In genomic region chr17:79722787-79723186, GRCh38 we compare ENCODE assay signal across 24 cellular contexts. TPM values are rescaled to one million over a fixed set of nuclear protein-coding genes. Genes with fewer than 3 reads are reported as not detected.
DNase-seq lines count a peak whose midpoint lies in the region; ATAC-seq, FAIRE-seq and TF ChIP-seq lines count a peak whose summit lies in the region.
"Had no signal": no experiment of that assay in that cellular context is flagged by ENCODE, and none has a peak within 500 bp of the region (broad histone marks: within the 10 kb centered on the region; RNA-seq: fewer than 3 reads in every experiment).

No MANE protein-coding gene starts in this region.

- H3K9me3 ChIP-seq in HepG2 (ENCODE audit: low read length) (no peaks in the 10 kb centered on the region), right lobe of liver (no peaks in the 10 kb centered on the region), GM12878 (replicated peaks; ENCODE audit: control insufficient read depth, insufficient read depth, low read length) (no peaks in the 10 kb centered on the region), H1 (ENCODE audit: insufficient read depth in 2 of 2, low read depth in 1 of 2, low read length in 1 of 2) (no peaks in the 10 kb centered on the region; a peak in 1 of 4 replicates)
- H3K9me3 ChIP-seq: A549; BE2C; BLaER1 treated with 17β-estradiol and CSF1 and Interleukin-3, amounts not matched to agents 10 nM and 100 nM had no signal

- H4K91ac ChIP-seq in H1 (replicated peaks; ENCODE audit: insufficient read length, low read length) = no peak overlapping the region

- H3K27ac ChIP-seq in HepG2 (ENCODE audit: extremely low read length, insufficient read depth, low read length) (no peak overlapping the region), right lobe of liver (no peak overlapping the region), GM12878 (ENCODE audit: control insufficient read depth, insufficient read depth) (no peak overlapping the region), H1 (ENCODE audit: low read depth, low read length) (no peak overlapping the region)
- H3K27ac ChIP-seq: A549; BLaER1 treated with 17β-estradiol and CSF1 and Interleukin-3, amounts not matched to agents 10 nM and 100 nM had no signal

- no peak for DNase-seq in HepG2 (ENCODE audit: low spot score)
- DNase-seq in right lobe of liver = no peak
- DNase-seq in GM12878 (ENCODE audit: low read depth, low spot score) = no peak
- DNase-seq in H1 (ENCODE audit: low read depth in 1 of 2, low spot score in 2 of 2) = no peak
- no peak for DNase-seq in NCI-H526 (lab: John Stamatoyannopoulos, UW)
- no peak for DNase-seq in NCI-H1694 (lab: John Stamatoyannopoulos, UW)
- DNase-seq in HPDE6-E6E7 (ENCODE audit: extremely low spot score) = no peak
- DNase-seq: 8988T; CD4-positive, alpha-beta T cell; CD8-positive, alpha-beta memory T cell; DMS 273 treated with DMSO at 0.1 percent for 48 hours; DMS79; EL; GDM1; GOT3; HCEC 1CT had no signal

- H3K18ac ChIP-seq in H1 (ENCODE audit: extremely low read depth, low read length) = no peak overlapping the region

- H3K4ac ChIP-seq in H1 (replicated peaks; ENCODE audit: insufficient read length, low read depth, low read length) = peak overlapping the region; percentile 39

- TF ChIP-seq RAD21 in HepG2 (CRISPR knock-in tag; IDR thresholded peaks at IDR 0.05) (no peak), GM12878 (IDR thresholded peaks at IDR 0.05; ENCODE audit: insufficient read depth, low read depth, low read length) (no peak), H1 (IDR thresholded peaks at IDR 0.05 in 1 of 2, conservative IDR thresholded peaks at IDR 0.05 in 1 of 2; ENCODE audit: low read depth in 2 of 2, low read length in 2 of 2) (no peak)

- intact Hi-C loops in HepG2 (cut with micrococcal nuclease; ENCODE audit: unreplicated experiment) = no loop called here
- intact Hi-C loops in right lobe of liver (cut with DNase I) = no loop called here
- intact Hi-C loops in GM12878 (cut with micrococcal nuclease; ENCODE audit: unreplicated experiment) = no loop called here

- H3K4me3 ChIP-seq in HepG2 (replicated peaks in 1 of 3; ENCODE audit: insufficient read depth in 1 of 3, low read depth in 2 of 3, low read length in 3 of 3) (no peak overlapping the region), right lobe of liver (no peak overlapping the region), GM12878 (no peak overlapping the region), H1 (ENCODE audit: extremely low read depth in 1 of 4, insufficient read depth in 2 of 4, low read depth in 3 of 4, low read length in 4 of 4) (no peak overlapping the region)
- H3K4me3 ChIP-seq: A549; BLaER1 treated with 17β-estradiol and CSF1 and Interleukin-3, amounts not matched to agents 10 nM and 100 nM had no signal

- H2BK12ac ChIP-seq in H1 (ENCODE audit: low read depth, low read length) = no peak overlapping the region

- WGBS in HepG2 (ENCODE audit: low lambda C conversion rate) = 66% methylated on average over 10 of the region's 10 CpGs
- WGBS in right lobe of liver (ENCODE audit: insufficient coverage, low coverage, low lambda C conversion rate, missing lambda C conversion rate) = 73% methylated on average over 10 of the region's 10 CpGs
- WGBS in GM12878 (ENCODE audit: insufficient coverage, insufficient replicate concordance, low lambda C conversion rate, missing lambda C conversion rate) = 63% methylated on average over 10 of the region's 10 CpGs
- 84% methylated on average over 10 of the region's 10 CpGs; no CpG with 5 or more reads in 1 of the 2 experiments for WGBS in H1 (ENCODE audit: extremely low coverage in 1 of 2, insufficient coverage in 1 of 2, insufficient read length in 1 of 2, insufficient replicate concordance in 2 of 2, low coverage in 1 of 2, low lambda C conversion rate in 2 of 2, missing lambda C conversion rate in 1 of 2), 2 experiments

- no peak for TF ChIP-seq POLR2A in HepG2 (IDR thresholded peaks at IDR 0.05; ENCODE audit: insufficient read depth in 1 of 2, low read depth in 2 of 2, low read length in 2 of 2)
- no peak for TF ChIP-seq POLR2A in right lobe of liver (IDR thresholded peaks at IDR 0.05)
- TF ChIP-seq POLR2A in GM12878 (IDR thresholded peaks at IDR 0.05; ENCODE audit: low read depth, low read length) = no peak
- no peak for TF ChIP-seq POLR2A in H1 (IDR thresholded peaks at IDR 0.05; ENCODE audit: control extremely low read depth in 1 of 2, low read depth in 2 of 2, low read length in 2 of 2)

- H3K27me3 ChIP-seq in HepG2 (ENCODE audit: control insufficient read depth in 1 of 2, insufficient read depth in 2 of 2, low read length in 2 of 2) (peaks cover 0 to 19% of the 10 kb centered on the region in 2 experiments; a peak in 2 of 5 replicates), right lobe of liver (no peaks in the 10 kb centered on the region), GM12878 (replicated peaks in 1 of 2; ENCODE audit: control insufficient read depth in 2 of 2, insufficient read depth in 2 of 2, low read length in 1 of 2) (no peaks in the 10 kb centered on the region), H1 (replicated peaks in 1 of 4; ENCODE audit: control insufficient read depth in 3 of 4, extremely low read depth in 1 of 4, insufficient read depth in 3 of 4, low read length in 3 of 4) (no peaks in the 10 kb centered on the region; a peak in 1 of 7 replicates)
- H3K27me3 ChIP-seq: BE2C; BLaER1 treated with 17β-estradiol and CSF1 and Interleukin-3, amounts not matched to agents 10 nM and 100 nM had no signal

- H3K14ac ChIP-seq in H1 (ENCODE audit: insufficient read length) = no peak overlapping the region

- H2BK5ac ChIP-seq in H1 (ENCODE audit: low read depth, low read length) = no peak overlapping the region

- in situ Hi-C loops in HepG2 (cut with HindIII; ENCODE audit: extremely low pct_ligation_motif_present, low pct_unique_long_range_greater_than_20kb) = no loop called here
- in situ Hi-C loops in GM12878 (cut with MboI) = no loop called here

- H3K9ac ChIP-seq in HepG2 (ENCODE audit: insufficient read depth, low read depth, low read length) = no peak overlapping the region
- H3K9ac ChIP-seq in GM12878 (ENCODE audit: control insufficient read depth, insufficient read depth, low read length) = no peak overlapping the region
- H3K9ac ChIP-seq in H1 (replicated peaks in 1 of 4; ENCODE audit: extremely low read depth in 1 of 4, low read depth in 3 of 4, low read length in 3 of 4) = no peak overlapping the region; a peak in 1 of 7 replicates
- H3K9ac ChIP-seq: BLaER1 treated with 17β-estradiol and CSF1 and Interleukin-3, amounts not matched to agents 10 nM and 100 nM had no signal

- SMC1A ChIA-PET in GM12878 (lab: Charles Lee; ENCODE audit: uncharacterized antibody, unreplicated experiment) = no interaction called here

- BruUV-seq in HepG2 (replicated peaks; lab: Mats Ljungman, UMichigan) = no TSS peak
- BruUV-seq in GM12878 (replicated peaks; lab: Mats Ljungman, UMichigan) = no TSS peak

- H3K56ac ChIP-seq in H1 (replicated peaks; ENCODE audit: insufficient read length, low read depth, low read length) = no peak overlapping the region

- no peaks in the 10 kb centered on the region for H3K23me2 ChIP-seq in H1 (ENCODE audit: low read depth, low read length)

- ATAC-seq in HepG2 (no peak), right lobe of liver (no peak), GM12878 (no peak)

- CTCF ChIA-PET in HepG2 (lab: Yijun Ruan, JAX; ENCODE audit: low intra/inter-chr PET ratio, low total read pairs) (interaction anchor here (1.9 kb wide), 1 partner anchor 89 kb away, joined by 8 read pairs; no protein-coding TSS in a partner anchor), GM12878 (lab: Yijun Ruan, JAX) (no interaction called here), H1 (lab: Charles Lee; ENCODE audit: partially characterized antibody) (interaction anchor here (0.6 to 2.8 kb wide), 22 partner anchors 9 to 515 kb away, joined by 3 to 22 read pairs (median 4); no protein-coding TSS in a partner anchor)

- no peak overlapping the region for H2BK15ac ChIP-seq in H1 (ENCODE audit: low read length)

- no peak overlapping the region for H4K5ac ChIP-seq in H1 (ENCODE audit: insufficient read length, low read depth, low read length)

- H3K4me2 ChIP-seq in HepG2 (ENCODE audit: low read depth, low read length) (peak overlapping the region; percentile 69; the same call in 1 of the 2 replicates), GM12878 (ENCODE audit: control insufficient read depth, insufficient read depth) (no peak overlapping the region), H1 (ENCODE audit: insufficient read depth in 1 of 2, low read depth in 2 of 2, low read length in 2 of 2) (no peak overlapping the region)
- H3K4me2 ChIP-seq: A549; BLaER1 treated with 17β-estradiol and CSF1 and Interleukin-3, amounts not matched to agents 10 nM and 100 nM had no signal

- no peaks in the 10 kb centered on the region for H4K20me1 ChIP-seq in HepG2 (ENCODE audit: insufficient read depth, low read length)
- H4K20me1 ChIP-seq in GM12878 (ENCODE audit: control insufficient read depth, insufficient read depth) = no peaks in the 10 kb centered on the region
- H4K20me1 ChIP-seq in H1 (replicated peaks in 1 of 2; ENCODE audit: control insufficient read depth in 1 of 2, insufficient read depth in 2 of 2, low read length in 2 of 2) = peaks cover 0 to 2% of the 10 kb centered on the region in 2 experiments
- H4K20me1 ChIP-seq: BLaER1 treated with 17β-estradiol and CSF1 and Interleukin-3, amounts not matched to agents 10 nM and 100 nM had no signal

- no peak for TF ChIP-seq CTCF in HepG2 (CRISPR knock-in tag; IDR thresholded peaks at IDR 0.05)
- no peak for TF ChIP-seq CTCF in right lobe of liver (IDR thresholded peaks at IDR 0.05)
- TF ChIP-seq CTCF in GM12878 (IDR thresholded peaks at IDR 0.05 in 2 of 3, conservative IDR thresholded peaks at IDR 0.05 in 1 of 3; ENCODE audit: control insufficient read depth in 2 of 3, extremely low read depth in 1 of 3, insufficient read depth in 1 of 3, low read depth in 3 of 3, low read length in 3 of 3) = no peak
- no peak for TF ChIP-seq CTCF in H1 (IDR thresholded peaks at IDR 0.05; ENCODE audit: control extremely low read depth in 1 of 3, insufficient read depth in 1 of 3, low read depth in 1 of 3, low read length in 3 of 3)

- RAD21 ChIA-PET in GM12878 (lab: Charles Lee; ENCODE audit: unreplicated experiment) = interaction anchor here (0.5 kb wide), 1 partner anchor 153 kb away, joined by 4 read pairs; no protein-coding TSS in a partner anchor

- H2AK5ac ChIP-seq in H1 (ENCODE audit: low read depth, low read length) = no peak overlapping the region

- no peak for TF ChIP-seq EP300 in HepG2 (IDR thresholded peaks at IDR 0.05; ENCODE audit: low read depth in 2 of 2, low read length in 2 of 2)
- TF ChIP-seq EP300 in HepG2 (CRISPR knock-in tag; IDR thresholded peaks at IDR 0.05; ENCODE audit: borderline replicate concordance) = no peak
- TF ChIP-seq EP300 in GM12878 (IDR thresholded peaks at IDR 0.05; ENCODE audit: borderline replicate concordance in 1 of 2, control insufficient read depth in 1 of 2, low read depth in 2 of 2, low read length in 2 of 2) = no peak
- no peak for TF ChIP-seq EP300 in H1 (IDR thresholded peaks at IDR 0.05; ENCODE audit: borderline replicate concordance in 1 of 2, low read depth in 2 of 2, low read length in 2 of 2)

- FAIRE-seq in HepG2 (lab: Jason Lieb, UNC) (no peak), GM12878 (lab: Jason Lieb, UNC) (no peak), H1 (lab: Jason Lieb, UNC) (no peak)
- FAIRE-seq: D721Med, GM12891, GM18507 had no signal

- no peaks in the 10 kb centered on the region for H3K79me2 ChIP-seq in HepG2 (ENCODE audit: insufficient read depth, low read length)
- H3K79me2 ChIP-seq in GM12878 (ENCODE audit: control insufficient read depth, insufficient read depth, low read length) = no peaks in the 10 kb centered on the region
- no peaks in the 10 kb centered on the region for H3K79me2 ChIP-seq in H1 (ENCODE audit: control insufficient read depth in 1 of 2, insufficient read depth in 2 of 2, low read length in 2 of 2)

- no peak overlapping the region for H2BK20ac ChIP-seq in H1 (ENCODE audit: low read length)

- H3K4me1 ChIP-seq in HepG2 (ENCODE audit: insufficient read depth, low read length) (peaks cover 38% of the 10 kb centered on the region), right lobe of liver (no peaks in the 10 kb centered on the region), GM12878 (ENCODE audit: control insufficient read depth, insufficient read depth, low read length) (no peaks in the 10 kb centered on the region), H1 (replicated peaks in 1 of 4; ENCODE audit: control insufficient read depth in 3 of 4, insufficient read depth in 4 of 4, low read length in 3 of 4) (peaks cover 0 to 3% (median under 1%) of the 10 kb centered on the region in 4 experiments; a peak in 1 of 7 replicates)
- H3K4me1 ChIP-seq: A549 had no signal

- POLR2A ChIA-PET in HepG2 (lab: Yijun Ruan, JAX) = interaction anchor here (1.5 kb wide), 2 partner anchors 16 to 19 kb away, joined by 5 to 7 read pairs; no protein-coding TSS in a partner anchor
- POLR2A ChIA-PET in GM12878 (lab: Charles Lee) = no interaction called here
- POLR2A ChIA-PET in H1 (lab: Charles Lee; ENCODE audit: partially characterized antibody) = interaction anchor here (0.7 to 1.6 kb wide), 3 partner anchors 19 to 271 kb away, joined by 3 to 4 read pairs (median 3); partner anchors contain the start of gene CBX8

- H3K79me1 ChIP-seq in H1 (ENCODE audit: low read depth, low read length) = no peaks in the 10 kb centered on the region

- no peak overlapping the region; the same call in 1 of the 2 replicates for H4K8ac ChIP-seq in H1 (ENCODE audit: extremely low read depth, insufficient read depth, low read length)

- H2BK120ac ChIP-seq in H1 (replicated peaks; ENCODE audit: low read depth, low read length) = no peak overlapping the region

- no peaks in the 10 kb centered on the region for H3K36me3 ChIP-seq in HepG2 (replicated peaks in 1 of 2; ENCODE audit: control insufficient read depth in 1 of 2, insufficient read depth in 2 of 2, low read length in 2 of 2)
- H3K36me3 ChIP-seq in right lobe of liver = no peaks in the 10 kb centered on the region
- H3K36me3 ChIP-seq in GM12878 (ENCODE audit: control insufficient read depth in 2 of 2, insufficient read depth in 2 of 2, low read length in 1 of 2) = no peaks in the 10 kb centered on the region
- H3K36me3 ChIP-seq in H1 (ENCODE audit: control insufficient read depth in 2 of 4, insufficient read depth in 4 of 4, low read length in 3 of 4) = no peaks in the 10 kb centered on the region
- H3K36me3 ChIP-seq: BE2C; BLaER1 treated with 17β-estradiol and CSF1 and Interleukin-3, amounts not matched to agents 10 nM and 100 nM had no signal

- no peak overlapping the region for H3K23ac ChIP-seq in H1 (ENCODE audit: insufficient read length)

- H2AFZ ChIP-seq in HepG2 (ENCODE audit: low read length) = no peak overlapping the region
- H2AFZ ChIP-seq in GM12878 (ENCODE audit: control insufficient read depth, low read depth, low read length) = no peak overlapping the region
- no peak overlapping the region for H2AFZ ChIP-seq in H1 (ENCODE audit: low read length)

RNA-seq across cellular contexts. Expression of gene ENPP7, which starts 8.0 kb away (rescaled TPM):
- total RNA-seq in HepG2 (2016; rRNA removed; fragmentation: Illumina TruSeq; extraction: Trizol) = 0.76 and 2.2 TPM in 2 replicates
- total RNA-seq in HepG2 (2016; cell fraction: cytosol; rRNA removed; fragmentation: Illumina TruSeq; extraction: Trizol; ENCODE audit: low read depth) = 0.30 TPM in 1 of 2 replicates, not detected in the other
- total RNA-seq in HepG2 (2016; cell fraction: insoluble cytoplasmic fraction; rRNA removed; fragmentation: Illumina TruSeq; extraction: Trizol) = 0.54 and 2.3 TPM in 2 replicates
- 0.28 and 0.41 TPM in 2 replicates for total RNA-seq in HepG2 (2016; cell fraction: membrane; rRNA removed; fragmentation: Illumina TruSeq; extraction: Trizol)
- total RNA-seq in HepG2 (2016; cell fraction: nucleus; rRNA removed; fragmentation: Illumina TruSeq; extraction: Trizol) = 3.2 and 3.4 TPM in 2 replicates
- 1.1 and 2.2 TPM in 2 replicates for polyA plus RNA-seq in HepG2 (2011; rRNA removed)
- 1.2 and 1.3 TPM in 2 replicates for polyA plus RNA-seq in HepG2 (2011; cell fraction: cytosol; rRNA removed)
- polyA plus RNA-seq in HepG2 (2011; cell fraction: nucleus; rRNA removed) = 5.5 and 5.6 TPM in 2 replicates
- polyA plus RNA-seq in HepG2 (2012) = 1.7 and 2.5 TPM in 2 replicates
- polyA plus RNA-seq in HepG2 (2016; cell fraction: cytosol; fragmentation: Illumina TruSeq; extraction: Trizol; ENCODE audit: low read depth) = 0.20 and 0.24 TPM in 2 replicates
- 0.19 and 0.36 TPM in 2 replicates for polyA plus RNA-seq in HepG2 (2016; cell fraction: insoluble cytoplasmic fraction; fragmentation: Illumina TruSeq; extraction: Trizol; ENCODE audit: low read depth)
- 0.15 and 0.29 TPM in 2 replicates for polyA plus RNA-seq in HepG2 (2016; cell fraction: membrane; fragmentation: Illumina TruSeq; extraction: Trizol; ENCODE audit: low read depth)
- 1.4 and 2.3 TPM in 2 replicates for polyA plus RNA-seq in HepG2 (2016; cell fraction: nucleus; fragmentation: Illumina TruSeq; extraction: Trizol; ENCODE audit: insufficient read depth, low read depth)
- polyA minus RNA-seq in HepG2 (2011; rRNA and poly(A)+ RNA removed; ENCODE audit: low replicate concordance) = 6.6 TPM in 1 of 2 replicates, not detected in the other
- 0.79 and 1.1 TPM in 2 replicates for polyA minus RNA-seq in HepG2 (2011; cell fraction: cytosol; rRNA and poly(A)+ RNA removed)
- polyA minus RNA-seq in HepG2 (2011; cell fraction: nucleus; rRNA and poly(A)+ RNA removed) = 10.6 and 12.7 TPM in 2 replicates
- total RNA-seq in right lobe of liver = 10 to 100 TPM in 4 of 6 experiments, 1 to 10 TPM in 2; 3.4 to 43.2 (median 17.8) TPM
- 6.2 and 6.8 TPM in 2 replicates for total RNA-seq in GM12878 (2013; cell fraction: nucleolus; rRNA removed)
- total RNA-seq in GM12878 (2014; rRNA removed) = 0.16 and 0.17 TPM in 2 replicates
- total RNA-seq in GM12878 (2014; rRNA removed; fragmentation: Illumina TruSeq; extraction: Trizol) = 0.18 TPM in 1 of 2 replicates, not detected in the other
- total RNA-seq in GM12878 (2021) = 0.21 and 0.41 TPM in 2 replicates
- not detected for polyA plus RNA-seq in GM12878 (2011; ENCODE audit: low read depth)
- polyA plus RNA-seq in GM12878 (2011; rRNA removed) = 0.10 and 0.30 TPM in 2 replicates
- polyA plus RNA-seq in GM12878 (2011; cell fraction: cytosol; rRNA removed) = 0.27 TPM in 2 replicates
- 1.0 and 1.2 TPM in 2 replicates for polyA plus RNA-seq in GM12878 (2011; cell fraction: nucleus; rRNA removed)
- polyA plus RNA-seq in GM12878 (2012) = 0.21 and 0.22 TPM in 2 replicates
- polyA plus RNA-seq in GM12878 (2014; fragmentation: Illumina TruSeq; extraction: Trizol) = 0.06 TPM in 1 of 2 replicates, not detected in the other
- polyA plus RNA-seq in GM12878 (2014; fragmentation: Nextera tagmentation; extraction: Ambion mirVana) = under 1 TPM in 1 of 2 experiments, not detected in 1; 0.04 TPM
- 0.18 and 0.30 TPM in 2 replicates for polyA plus RNA-seq in GM12878 (2014; rRNA removed)
- under 1 TPM; 0.13 to 0.21 TPM for polyA plus RNA-seq in GM12878 (2016; fragmentation: Nextera tagmentation; extraction: Ambion mirVana)
- 0.73 and 2.2 TPM in 2 replicates for polyA minus RNA-seq in GM12878 (2011; rRNA and poly(A)+ RNA removed)
- polyA minus RNA-seq in GM12878 (2011; cell fraction: cytosol; rRNA and poly(A)+ RNA removed) = not detected in 2 replicates
- polyA minus RNA-seq in GM12878 (2011; cell fraction: nucleus; rRNA and poly(A)+ RNA removed) = 2.2 and 2.9 TPM in 2 replicates
- total RNA-seq in H1 (2021; fragmentation: NEBNext Ultra II Directional; extraction: Animal tissue kit (Norgen Biotek cat#: 25700)) = not detected in 2 replicates
- polyA plus RNA-seq in H1 (2011; rRNA removed) = not detected in 2 replicates
- not detected for polyA plus RNA-seq in H1 (2011; cell fraction: cytosol; rRNA removed)
- not detected for polyA plus RNA-seq in H1 (2011; cell fraction: nucleus; rRNA removed)
- polyA plus RNA-seq in H1 (2012, experiment 1 of 2) = not detected in 4 replicates
- polyA plus RNA-seq in H1 (2012, experiment 2 of 2) = not detected
- polyA plus RNA-seq in H1 (2013, experiment 1 of 2) = not detected
- polyA plus RNA-seq in H1 (2013, experiment 2 of 2) = not detected
- polyA minus RNA-seq in H1 (2011; rRNA and poly(A)+ RNA removed) = not detected in 2 replicates
- polyA minus RNA-seq in H1 (2011; cell fraction: cytosol; rRNA and poly(A)+ RNA removed) = not detected
- polyA minus RNA-seq in H1 (2011; cell fraction: nucleus; rRNA and poly(A)+ RNA removed) = not detected
- total RNA-seq: CD4-positive, alpha-beta T cell; H7 had no signal
- polyA plus RNA-seq: A549, CD14-positive monocyte had no signal

RNA-seq across cellular contexts. Expression of gene CBX2, which starts 55.2 kb away (rescaled TPM):
- total RNA-seq in HepG2 (2016; rRNA removed; fragmentation: Illumina TruSeq; extraction: Trizol) = 13.0 and 14.5 TPM in 2 replicates
- total RNA-seq in HepG2 (2016; cell fraction: cytosol; rRNA removed; fragmentation: Illumina TruSeq; extraction: Trizol; ENCODE audit: low read depth) = 6.8 and 7.5 TPM in 2 replicates
- total RNA-seq in HepG2 (2016; cell fraction: insoluble cytoplasmic fraction; rRNA removed; fragmentation: Illumina TruSeq; extraction: Trizol) = 11.8 and 15.7 TPM in 2 replicates
- total RNA-seq in HepG2 (2016; cell fraction: membrane; rRNA removed; fragmentation: Illumina TruSeq; extraction: Trizol) = 9.1 and 10.9 TPM in 2 replicates
- 11.8 and 14.3 TPM in 2 replicates for total RNA-seq in HepG2 (2016; cell fraction: nucleus; rRNA removed; fragmentation: Illumina TruSeq; extraction: Trizol)
- 31.1 and 40.2 TPM in 2 replicates for polyA plus RNA-seq in HepG2 (2011; rRNA removed)
- 25.9 and 34.2 TPM in 2 replicates for polyA plus RNA-seq in HepG2 (2011; cell fraction: cytosol; rRNA removed)
- polyA plus RNA-seq in HepG2 (2011; cell fraction: nucleus; rRNA removed) = 90.7 and 95.7 TPM in 2 replicates
- polyA plus RNA-seq in HepG2 (2012) = 41.2 and 46.2 TPM in 2 replicates
- 4.2 and 5.6 TPM in 2 replicates for polyA plus RNA-seq in HepG2 (2016; cell fraction: cytosol; fragmentation: Illumina TruSeq; extraction: Trizol; ENCODE audit: low read depth)
- polyA plus RNA-seq in HepG2 (2016; cell fraction: insoluble cytoplasmic fraction; fragmentation: Illumina TruSeq; extraction: Trizol; ENCODE audit: low read depth) = 9.1 and 12.0 TPM in 2 replicates
- polyA plus RNA-seq in HepG2 (2016; cell fraction: membrane; fragmentation: Illumina TruSeq; extraction: Trizol; ENCODE audit: low read depth) = 3.9 and 6.0 TPM in 2 replicates
- 18.6 and 21.1 TPM in 2 replicates for polyA plus RNA-seq in HepG2 (2016; cell fraction: nucleus; fragmentation: Illumina TruSeq; extraction: Trizol; ENCODE audit: insufficient read depth, low read depth)
- polyA minus RNA-seq in HepG2 (2011; rRNA and poly(A)+ RNA removed; ENCODE audit: low replicate concordance) = 42.9 and 69.2 TPM in 2 replicates
- 31.2 and 31.6 TPM in 2 replicates for polyA minus RNA-seq in HepG2 (2011; cell fraction: cytosol; rRNA and poly(A)+ RNA removed)
- polyA minus RNA-seq in HepG2 (2011; cell fraction: nucleus; rRNA and poly(A)+ RNA removed) = 17.8 and 22.4 TPM in 2 replicates
- 1 to 10 TPM in 3 of 6 experiments, under 1 TPM in 3; 0.33 to 3.5 (median 1.1) TPM for total RNA-seq in right lobe of liver
- total RNA-seq in GM12878 (2013; cell fraction: nucleolus; rRNA removed) = 7.7 and 8.1 TPM in 2 replicates
- 4.1 and 5.9 TPM in 2 replicates for total RNA-seq in GM12878 (2014; rRNA removed)
- 3.4 and 3.5 TPM in 2 replicates for total RNA-seq in GM12878 (2014; rRNA removed; fragmentation: Illumina TruSeq; extraction: Trizol)
- 7.5 and 8.5 TPM in 2 replicates for total RNA-seq in GM12878 (2021)
- polyA plus RNA-seq in GM12878 (2011; ENCODE audit: low read depth) = 0.35 TPM
- 1.9 and 3.7 TPM in 2 replicates for polyA plus RNA-seq in GM12878 (2011; rRNA removed)
- polyA plus RNA-seq in GM12878 (2011; cell fraction: cytosol; rRNA removed) = 5.0 and 6.4 TPM in 2 replicates
- polyA plus RNA-seq in GM12878 (2011; cell fraction: nucleus; rRNA removed) = 8.9 and 13.7 TPM in 2 replicates
- polyA plus RNA-seq in GM12878 (2012) = 1.1 and 1.8 TPM in 2 replicates
- polyA plus RNA-seq in GM12878 (2014; fragmentation: Illumina TruSeq; extraction: Trizol) = 1.0 and 3.1 TPM in 2 replicates
- polyA plus RNA-seq in GM12878 (2014; fragmentation: Nextera tagmentation; extraction: Ambion mirVana) = under 1 TPM; 0.35 to 0.44 TPM
- polyA plus RNA-seq in GM12878 (2014; rRNA removed) = 4.7 and 6.2 TPM in 2 replicates
- polyA plus RNA-seq in GM12878 (2016; fragmentation: Nextera tagmentation; extraction: Ambion mirVana) = 1 to 10 TPM; 5.8 to 6.5 TPM
- 3.1 and 6.5 TPM in 2 replicates for polyA minus RNA-seq in GM12878 (2011; rRNA and poly(A)+ RNA removed)
- polyA minus RNA-seq in GM12878 (2011; cell fraction: cytosol; rRNA and poly(A)+ RNA removed) = 2.8 and 2.9 TPM in 2 replicates
- 3.7 and 7.4 TPM in 2 replicates for polyA minus RNA-seq in GM12878 (2011; cell fraction: nucleus; rRNA and poly(A)+ RNA removed)
- total RNA-seq in H1 (2021; fragmentation: NEBNext Ultra II Directional; extraction: Animal tissue kit (Norgen Biotek cat#: 25700)) = 83.9 and 85.9 TPM in 2 replicates
- 64.3 and 86.5 TPM in 2 replicates for polyA plus RNA-seq in H1 (2011; rRNA removed)
- polyA plus RNA-seq in H1 (2011; cell fraction: cytosol; rRNA removed) = 76.8 TPM
- polyA plus RNA-seq in H1 (2011; cell fraction: nucleus; rRNA removed) = 109 TPM
- polyA plus RNA-seq in H1 (2012, experiment 1 of 2) = 48.6 to 73.4 TPM (median 65.8 TPM) in 4 replicates
- polyA plus RNA-seq in H1 (2012, experiment 2 of 2) = 53.8 TPM
- polyA plus RNA-seq in H1 (2013, experiment 1 of 2) = 40.5 TPM
- polyA plus RNA-seq in H1 (2013, experiment 2 of 2) = 39.5 TPM
- polyA minus RNA-seq in H1 (2011; rRNA and poly(A)+ RNA removed) = 45.5 and 56.4 TPM in 2 replicates
- polyA minus RNA-seq in H1 (2011; cell fraction: cytosol; rRNA and poly(A)+ RNA removed) = 70.0 TPM
- 61.7 TPM for polyA minus RNA-seq in H1 (2011; cell fraction: nucleus; rRNA and poly(A)+ RNA removed)

Comparison
In these comparisons a context has a peak if more than half of its experiments do, and no peak if none do; other contexts are left out.
1. Of the 75 proteins assayed by ChIP-seq in both HepG2 and GM12878: peak only in HepG2: none; only in GM12878: BCL3 and PBX3; in both: none; in neither: 73.